In the genomic region with DNA sequence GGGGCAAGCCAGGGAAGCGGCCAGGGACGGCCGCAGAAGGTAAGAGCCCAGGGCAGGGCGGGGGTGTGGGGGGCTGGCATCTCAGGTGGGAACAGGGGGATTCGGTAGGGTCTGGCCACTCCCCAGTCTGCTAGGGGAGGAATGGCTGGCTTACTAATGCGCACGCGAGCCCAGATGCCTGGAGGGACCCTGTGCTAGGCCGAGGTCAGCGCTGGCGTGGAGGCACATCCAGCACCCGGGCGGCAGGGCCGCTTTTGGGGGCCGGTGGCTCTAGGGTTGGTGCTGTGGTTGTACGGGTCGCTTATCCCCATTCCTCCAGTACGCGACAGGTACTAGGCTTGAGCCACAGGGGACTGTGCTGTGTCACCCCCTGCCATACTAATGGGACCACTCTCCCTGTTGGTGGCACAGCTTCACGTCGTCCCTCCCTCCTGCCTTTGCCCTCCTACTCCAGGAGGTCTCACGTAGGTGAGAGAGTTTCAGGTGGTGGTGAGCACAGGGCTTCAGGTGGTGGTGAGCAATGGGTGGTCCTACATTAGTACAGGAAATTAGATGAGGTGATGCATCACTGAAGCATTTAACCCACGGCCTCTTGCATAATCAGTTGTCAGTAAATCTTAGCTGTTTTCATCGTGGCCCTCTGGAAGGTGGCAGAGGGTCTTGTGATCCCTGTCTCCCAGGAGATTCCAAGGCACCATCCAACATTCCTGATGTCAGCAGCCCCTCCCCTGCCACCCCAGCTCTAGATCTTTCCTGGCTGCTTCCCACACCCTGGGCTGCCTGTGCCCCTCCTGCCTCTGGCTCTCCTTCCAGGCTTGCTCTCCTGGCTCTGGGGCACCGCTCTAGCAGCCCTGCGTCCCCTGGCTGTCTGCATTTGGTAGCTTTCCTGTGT, we compare ENCODE assay signal across 9 cellular contexts. TPM values are rescaled to one million over a fixed set of nuclear protein-coding genes. Genes with fewer than 3 reads are reported as not detected.
A peak's percentile ranks its signal among the peaks of the same experiment; 100 is the strongest.
DNase-seq lines count a peak whose midpoint lies in the region; TF ChIP-seq lines count a peak whose summit lies in the region.
"Had no signal": no experiment of that assay in that cellular context is flagged by ENCODE, and none has a peak within 500 bp of the region (broad histone marks: within the 10 kb centered on the region; RNA-seq: fewer than 3 reads in every experiment).

No MANE protein-coding gene starts in this region.

- H3K27ac Mint-ChIP-seq in CD14-positive monocyte, result peak overlapping the region in 1 of 7 donors; percentile 50

- H3K14ac ChIP-seq in mesenchymal stem cell (ENCODE audit: low read length in 2 of 2), result peak overlapping the region in 1 of 2 experiments; percentile 78

- no peak overlapping the region for H3K23ac ChIP-seq in mesenchymal stem cell (ENCODE audit: low read length in 2 of 2)

- peaks cover 37 to 47% (median 38%) of the 10 kb centered on the region in 3 donors for H3K27me3 Mint-ChIP-seq in CD14-positive monocyte (ENCODE audit: low read depth in 3 of 3)

- peak overlapping the region; percentile 97 for H2BK15ac ChIP-seq in mesenchymal stem cell (ENCODE audit: low read depth, poor library complexity, severe bottlenecking)

- no peaks in the 10 kb centered on the region for H3K9me3 ChIP-seq in ectodermal cell (ENCODE audit: control insufficient read depth, low read length)
- H3K9me3 ChIP-seq in mesenchymal stem cell (ENCODE audit: control insufficient read depth, low read length), result no peaks in the 10 kb centered on the region
- H3K9me3 ChIP-seq in transverse colon, result no peaks in the 10 kb centered on the region

- peaks cover 0 to 8% (median 0%) of the 10 kb centered on the region in 7 donors for H3K9me3 Mint-ChIP-seq in CD14-positive monocyte

- H3K27ac ChIP-seq in ectodermal cell (ENCODE audit: insufficient read depth, low read depth, low read length, poor library complexity, severe bottlenecking), result no peak overlapping the region
- peak overlapping the region; percentile 42 for H3K27ac ChIP-seq in mesenchymal stem cell (ENCODE audit: low read length, poor library complexity, severe bottlenecking)
- H3K27ac ChIP-seq in transverse colon, result peak overlapping the region; percentile 77 to 92 (median 86)
- H3K27ac ChIP-seq: HL-60 had no signal

- peak overlapping the region; percentile 79 for H3K4me2 ChIP-seq in mesenchymal stem cell (ENCODE audit: low read length, poor library complexity, severe bottlenecking)

- TF ChIP-seq EP300 in transverse colon (IDR thresholded peaks at IDR 0.05; ENCODE audit: low read depth), result no peak

- H2AK5ac ChIP-seq in mesenchymal stem cell (ENCODE audit: low read length, severe bottlenecking), result peak overlapping the region; percentile 43

- H3K27me3 ChIP-seq in ectodermal cell (ENCODE audit: control insufficient read depth, insufficient read depth, low read length, poor library complexity, severe bottlenecking), result peaks cover 30% of the 10 kb centered on the region
- H3K27me3 ChIP-seq in mesenchymal stem cell (ENCODE audit: control insufficient read depth in 1 of 2, insufficient read depth in 1 of 2, low read length in 2 of 2), result no peaks in the 10 kb centered on the region
- H3K27me3 ChIP-seq in transverse colon, result peaks cover 26% of the 10 kb centered on the region

- peak overlapping the region; percentile 88 for H3K9ac ChIP-seq in mesenchymal stem cell (ENCODE audit: low read length)

- H4K8ac ChIP-seq in mesenchymal stem cell (ENCODE audit: low read length), result peak overlapping the region; percentile 93

- WGBS in ectodermal cell, 2 experiments, result 20 to 23% methylated on average over 26 of the region's 26 CpGs
- WGBS in mesenchymal stem cell, result 8% methylated on average over 23 of the region's 26 CpGs
- WGBS in transverse colon (ENCODE audit: low coverage in 1 of 2), 2 donors, result 53 to 55% methylated on average over 2 to 19 of the region's 26 CpGs

- DNase-seq in CD14-positive monocyte (ENCODE audit: low spot score) (no peak), NCI-H69 (lab: John Stamatoyannopoulos, UW) (peak; percentile 67), mesenchymal stem cell (peak; percentile 79), transverse colon (no peak), NCI-H1930 (lab: John Stamatoyannopoulos, UW) (no peak), NOMO-1 (lab: John Stamatoyannopoulos, UW; ENCODE audit: unreplicated experiment in 2 of 2) (no peak), NCI-H748 treated with DMSO at 0.1 percent for 48 hours (lab: John Stamatoyannopoulos, UW) (no peak)

- peak overlapping the region; percentile 50 for H3K4me3 ChIP-seq in ectodermal cell (ENCODE audit: insufficient read depth, low read depth, low read length)
- H3K4me3 ChIP-seq in mesenchymal stem cell (ENCODE audit: insufficient read depth in 1 of 2, low read depth in 1 of 2, low read length in 2 of 2), result peak overlapping the region; percentile 65 to 91
- peak overlapping the region; percentile 32 to 59 (median 51) for H3K4me3 ChIP-seq in transverse colon

- peak overlapping the region; percentile 63 for H2BK5ac ChIP-seq in mesenchymal stem cell (ENCODE audit: low read depth, low read length, poor library complexity, severe bottlenecking)

- H3K79me1 ChIP-seq in mesenchymal stem cell (replicated peaks; ENCODE audit: low read length, poor library complexity, severe bottlenecking), result peaks cover 12% of the 10 kb centered on the region

- peak overlapping the region; percentile 2 to 88 for H3K4ac ChIP-seq in mesenchymal stem cell (ENCODE audit: low read depth in 1 of 2, low read length in 2 of 2)

- H3K4me1 Mint-ChIP-seq in CD14-positive monocyte, result peaks cover 3% of the 10 kb centered on the region

- TF ChIP-seq CTCF in CD14-positive monocyte (IDR thresholded peaks at IDR 0.05), result no peak
- no peak for TF ChIP-seq CTCF in transverse colon (IDR thresholded peaks at IDR 0.05)

- H3K36me3 ChIP-seq in ectodermal cell (ENCODE audit: control insufficient read depth, insufficient read depth, low read length) (no peaks in the 10 kb centered on the region), mesenchymal stem cell (ENCODE audit: control insufficient read depth in 1 of 2, insufficient read depth in 2 of 2, low read depth in 1 of 2, low read length in 2 of 2) (peaks cover 36 to 42% of the 10 kb centered on the region in 2 experiments), transverse colon (no peaks in the 10 kb centered on the region)

- no peak overlapping the region for H2AFZ ChIP-seq in mesenchymal stem cell (ENCODE audit: low read depth, low read length)

- peak overlapping the region; percentile 16 to 63 for H3K4me3 Mint-ChIP-seq in CD14-positive monocyte

- intact Hi-C loops in CD14-positive monocyte (cut with micrococcal nuclease), result no loop called here
- intact Hi-C loops in transverse colon (cut with DNase I; ENCODE audit: low total_unique reads), result no loop called here

- no peak for TF ChIP-seq POLR2A in transverse colon (IDR thresholded peaks at IDR 0.05)

- H3K4me1 ChIP-seq in ectodermal cell (ENCODE audit: control insufficient read depth, insufficient read depth, low read length), result peaks cover 14% of the 10 kb centered on the region
- peaks cover 73% of the 10 kb centered on the region for H3K4me1 ChIP-seq in mesenchymal stem cell (ENCODE audit: control insufficient read depth, insufficient read depth, low read depth, low read length)
- H3K4me1 ChIP-seq in transverse colon, result peaks cover 0 to 12% (median 2%) of the 10 kb centered on the region in 4 donors

- H3K18ac ChIP-seq in mesenchymal stem cell (ENCODE audit: low read depth in 1 of 2, low read length in 2 of 2), result peak overlapping the region; percentile 75 to 82

- in situ Hi-C loops in transverse colon (cut with MboI; ENCODE audit: low pct_ligation_motif_present in 1 of 4, low pct_unique_long_range_greater_than_20kb in 1 of 4, low sequenced_read_pairs in 3 of 4), result no loop called here

- no peaks in the 10 kb centered on the region for H3K36me3 Mint-ChIP-seq in CD14-positive monocyte

- peak overlapping the region; percentile 59 to 66 for H2BK12ac ChIP-seq in mesenchymal stem cell (ENCODE audit: low read length in 2 of 2)

- H2BK120ac ChIP-seq in mesenchymal stem cell (ENCODE audit: low read depth, low read length), result peak overlapping the region; percentile 94

- peak overlapping the region; percentile 88 for H4K91ac ChIP-seq in mesenchymal stem cell (ENCODE audit: low read length)

RNA-seq across cellular contexts. Expression of a gene that starts 1.0 kb away (rescaled TPM):
- not detected for polyA plus RNA-seq in CD14-positive monocyte
- polyA plus RNA-seq in ectodermal cell (2013, experiment 1 of 4), result 43.2 TPM
- 45.0 TPM for polyA plus RNA-seq in ectodermal cell (2013, experiment 2 of 4)
- 37.4 TPM for polyA plus RNA-seq in ectodermal cell (2013, experiment 3 of 4)
- 48.3 TPM for polyA plus RNA-seq in ectodermal cell (2013, experiment 4 of 4)
- polyA plus RNA-seq in mesenchymal stem cell (2013, experiment 1 of 2), result 95.5 TPM
- 88.2 TPM for polyA plus RNA-seq in mesenchymal stem cell (2013, experiment 2 of 2)
- total RNA-seq in transverse colon, result 100 to 1,000 TPM in 1 of 4 donors, 10 to 100 TPM in 3; 33.9 to 151 (median 89.0) TPM

RNA-seq across cellular contexts. Expression of a gene that starts 18.2 kb away (rescaled TPM):
- polyA plus RNA-seq in CD14-positive monocyte, result 10 to 100 TPM; 24.1 to 25.7 TPM
- 138 TPM for polyA plus RNA-seq in ectodermal cell (2013, experiment 1 of 4)
- 135 TPM for polyA plus RNA-seq in ectodermal cell (2013, experiment 2 of 4)
- 113 TPM for polyA plus RNA-seq in ectodermal cell (2013, experiment 3 of 4)
- 117 TPM for polyA plus RNA-seq in ectodermal cell (2013, experiment 4 of 4)
- 59.3 TPM for polyA plus RNA-seq in mesenchymal stem cell (2013, experiment 1 of 2)
- 56.2 TPM for polyA plus RNA-seq in mesenchymal stem cell (2013, experiment 2 of 2)
- total RNA-seq in transverse colon, result 10 to 100 TPM; 20.1 to 32.7 (median 22.7) TPM

RNA-seq across cellular contexts. Expression of a gene that starts 22.8 kb away (rescaled TPM):
- 1 to 10 TPM; 4.8 TPM for polyA plus RNA-seq in CD14-positive monocyte
- polyA plus RNA-seq in ectodermal cell (2013, experiment 1 of 4), result 20.9 TPM
- polyA plus RNA-seq in ectodermal cell (2013, experiment 2 of 4), result 16.3 TPM
- 13.2 TPM for polyA plus RNA-seq in ectodermal cell (2013, experiment 3 of 4)
- 16.2 TPM for polyA plus RNA-seq in ectodermal cell (2013, experiment 4 of 4)
- 6.5 TPM for polyA plus RNA-seq in mesenchymal stem cell (2013, experiment 1 of 2)
- polyA plus RNA-seq in mesenchymal stem cell (2013, experiment 2 of 2), result 5.7 TPM
- total RNA-seq in transverse colon, result 100 to 1,000 TPM in 2 of 4 donors, 10 to 100 TPM in 2; 54.3 to 340 (median 81.1) TPM

RNA-seq across cellular contexts. Expression of a gene that starts 36.0 kb away (rescaled TPM):
- polyA plus RNA-seq in CD14-positive monocyte, result not detected
- polyA plus RNA-seq in ectodermal cell (2013, experiment 1 of 4), result 0.83 TPM
- polyA plus RNA-seq in ectodermal cell (2013, experiment 2 of 4), result 0.78 TPM
- 1.6 TPM for polyA plus RNA-seq in ectodermal cell (2013, experiment 3 of 4)
- polyA plus RNA-seq in ectodermal cell (2013, experiment 4 of 4), result 0.45 TPM
- polyA plus RNA-seq in mesenchymal stem cell (2013, experiment 1 of 2), result not detected
- not detected for polyA plus RNA-seq in mesenchymal stem cell (2013, experiment 2 of 2)
- total RNA-seq in transverse colon, result not detected

RNA-seq across cellular contexts. Expression of a gene that starts 39.8 kb away (rescaled TPM):
- polyA plus RNA-seq in CD14-positive monocyte, result not detected
- polyA plus RNA-seq in ectodermal cell (2013, experiment 1 of 4), result 13.0 TPM
- polyA plus RNA-seq in ectodermal cell (2013, experiment 2 of 4), result 14.3 TPM
- 11.9 TPM for polyA plus RNA-seq in ectodermal cell (2013, experiment 3 of 4)
- 11.4 TPM for polyA plus RNA-seq in ectodermal cell (2013, experiment 4 of 4)
- not detected for polyA plus RNA-seq in mesenchymal stem cell (2013, experiment 1 of 2)
- polyA plus RNA-seq in mesenchymal stem cell (2013, experiment 2 of 2), result not detected
- total RNA-seq in transverse colon, result 1 to 10 TPM in 1 of 4 donors, not detected in 3; 9.7 TPM

Comparison
In these comparisons a context has a peak if more than half of its experiments do, and no peak if none do; other contexts are left out.
1. DNase-seq: peak in NCI-H69 (single experiment) and mesenchymal stem cell (single experiment); none in CD14-positive monocyte (single experiment), transverse colon (single experiment), NCI-H1930 (0 of 2), NOMO-1 (0 of 2) and NCI-H748 treated with DMSO at 0.1 percent for 48 hours (single experiment).
2. Peak in every context shown above with its lines, with median percentiles within 50 percentile points of each other: H3K4me3 ChIP-seq.